8 cellular contexts compared by ENCODE assay signal in genomic region chr14:63770187-63770807, GRCh38. TPM values are rescaled to one million over a fixed set of nuclear protein-coding genes. Genes with fewer than 3 reads are reported as not detected.
DNase-seq lines count a peak whose midpoint lies in the region; ATAC-seq lines count a peak whose summit lies in the region.

No MANE protein-coding gene starts in this region.

- DNase-seq in D341Med (ENCODE audit: low spot score) (peak; percentile 53), NCI-H526 treated with DMSO at 0.1 percent for 48 hours (lab: John Stamatoyannopoulos, UW) (peak; percentile 1), activated T-cell treated with anti-CD3 and anti-CD28 coated beads for 4 hours (peak; percentile 43), fibroblast of the conjunctiva (ENCODE audit: low read depth) (peak; percentile 36), pons (ENCODE audit: low spot score) (peak; percentile 80), occipital lobe (lab: John Stamatoyannopoulos, UW) (no peak), GM19238 (ENCODE audit: insufficient read length, low spot score) (no peak)

- peak; percentile 58 for ATAC-seq in GM21825 (IDR thresholded peaks at IDR 0.05; ENCODE audit: unreplicated experiment)

RNA-seq across cellular contexts. Expression of gene SGPP1, which starts 42.4 kb away (rescaled TPM):
- total RNA-seq in occipital lobe: 43.0 TPM

Comparison
In these comparisons a context has a peak if more than half of its experiments do, and no peak if none do; other contexts are left out.
1. DNase-seq: peak in D341Med (single experiment), NCI-H526 treated with DMSO at 0.1 percent for 48 hours (single experiment), activated T-cell treated with anti-CD3 and anti-CD28 coated beads for 4 hours (single experiment), fibroblast of the conjunctiva (single experiment) and pons (single experiment); none in occipital lobe (single experiment) and GM19238 (single experiment).